31 cellular contexts compared by ENCODE assay signal in genomic region chr20:16378122-16378521, GRCh38.
"Had no signal": no experiment of that assay in that cellular context is flagged by ENCODE, and none has a peak within 500 bp of the region (broad histone marks: within the 10 kb centered on the region; RNA-seq: fewer than 3 reads in every experiment).

No MANE protein-coding gene starts in this region.

- H3K36me3 ChIP-seq: MG63 had no signal

- H3K9me3 ChIP-seq: MG63 had no signal

- DNase-seq: Kasumi-1, MG63, MM.1S, MV-4-11, NCI-H1048, NCI-H1092, NCI-H1092 treated with DMSO at 0.1 percent for 48 hours, NCI-H1105, NCI-H1105 treated with DMSO at 0.1 percent for 48 hours, NCI-H1417, NCI-H1417 treated with DMSO at 0.1 percent for 48 hours, NCI-H1436, NCI-H1436 treated with DMSO at 0.1 percent for 48 hours, NCI-H146, NCI-H1694, NCI-H1694 treated with DMSO at 0.1 percent for 48 hours, NCI-H187 treated with DMSO at 0.1 percent for 48 hours, NCI-H2029, NCI-H2029 treated with DMSO at 0.1 percent for 48 hours, NCI-H2081, NCI-H2081 treated with DMSO at 0.1 percent for 48 hours, NCI-H2107, NCI-H2171, NCI-H2227 treated with DMSO at 0.1 percent for 48 hours, NCI-H226, NCI-H345, NCI-H446 treated with DMSO at 0.1 percent for 48 hours, NCI-H510A, NCI-H510A treated with DMSO at 0.1 percent for 48 hours, NCI-H524 treated with DMSO at 0.1 percent for 48 hours, NCI-H526 had no signal

- H3K4me3 ChIP-seq: MG63 had no signal

- H3K27me3 ChIP-seq: MG63 had no signal
